11 cellular contexts compared by ENCODE assay signal in the genomic region with DNA sequence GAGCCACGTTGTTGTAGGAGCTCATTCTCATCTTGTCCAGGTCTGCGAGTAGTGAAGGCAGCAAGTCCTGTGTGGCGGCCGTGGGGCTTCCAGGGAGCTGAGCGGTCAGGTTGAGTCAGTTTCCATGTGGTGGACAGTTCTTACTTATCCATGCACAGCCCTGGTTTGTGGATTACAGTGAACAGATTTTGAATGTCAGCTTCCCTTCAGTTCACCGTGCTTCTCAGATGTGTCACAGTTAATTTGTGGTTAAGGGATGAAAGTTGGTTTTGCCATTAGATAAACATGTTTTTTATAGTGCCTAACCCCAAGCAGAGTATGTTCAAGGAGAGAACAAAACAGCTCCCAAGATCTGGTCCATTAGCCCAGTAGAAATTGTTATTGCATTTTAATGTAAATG.
A peak's percentile ranks its signal among the peaks of the same experiment; 100 is the strongest.
DNase-seq lines count a peak whose midpoint lies in the region; ATAC-seq and TF ChIP-seq lines count a peak whose summit lies in the region.
"Had no signal": no experiment of that assay in that cellular context is flagged by ENCODE, and none has a peak within 500 bp of the region (broad histone marks: within the 10 kb centered on the region; RNA-seq: fewer than 3 reads in every experiment).

No MANE protein-coding gene starts in this region.

- POLR2A ChIA-PET in activated CD4-positive, alpha-beta memory T cell treated with anti-CD3 and anti-CD28 coated beads for 36 hours (lab: Charles Lee) = no interaction called here

- no peak overlapping the region for H3K4me3 Mint-ChIP-seq in activated CD4-positive, alpha-beta memory T cell treated with anti-CD3 and anti-CD28 coated beads for 36 hours

- in situ Hi-C loops in ACHN (cut with HindIII; ENCODE audit: low pct_ligation_motif_present, low pct_unique_long_range_greater_than_20kb, low sequenced_read_pairs) = no loop called here

- H3K4me3 ChIP-seq in fibroblast of villous mesenchyme (ENCODE audit: low read depth, low read length) = no peak overlapping the region
- no peak overlapping the region for H3K4me3 ChIP-seq in effector memory CD4-positive, alpha-beta T cell (ENCODE audit: insufficient read depth, low read depth, low read length, poor library complexity, severe bottlenecking)
- H3K4me3 ChIP-seq: lower lobe of right lung, suprapubic skin had no signal

- no peaks in the 10 kb centered on the region for H3K9me3 Mint-ChIP-seq in activated CD4-positive, alpha-beta memory T cell treated with anti-CD3 and anti-CD28 coated beads for 36 hours

- no peak for ATAC-seq in GM18511 (IDR thresholded peaks at IDR 0.05; ENCODE audit: unreplicated experiment)
- ATAC-seq in omental fat pad (ENCODE audit: low FRiP score) = no peak
- ATAC-seq: lower lobe of right lung had no signal

- intact Hi-C loops in activated CD4-positive, alpha-beta memory T cell treated with anti-CD3 and anti-CD28 coated beads for 36 hours (cut with micrococcal nuclease) = loop anchor here (2.0 to 5.0 kb wide), 2 partner anchors 17 to 245 kb away; no protein-coding TSS in a partner anchor

- H3K9me3 ChIP-seq in effector memory CD4-positive, alpha-beta T cell (ENCODE audit: control insufficient read depth, low read length) = no peaks in the 10 kb centered on the region
- H3K9me3 ChIP-seq: lower lobe of right lung, suprapubic skin had no signal

- DNase-seq in ACHN (peak; percentile 72), EL (peak; percentile 94), fibroblast of villous mesenchyme (ENCODE audit: low read depth) (peak; percentile 91), midbrain (lab: John Stamatoyannopoulos, UW) (no peak), omental fat pad (ENCODE audit: low spot score) (no peak)
- peak; percentile 50 for DNase-seq in activated CD4-positive, alpha-beta memory T cell treated with anti-CD3 and anti-CD28 coated beads for 36 hours
- no peak for DNase-seq in effector memory CD4-positive, alpha-beta T cell
- DNase-seq: lower lobe of right lung, NCI-H2227 treated with DMSO at 0.1 percent for 48 hours had no signal

- peaks cover 69% of the 10 kb centered on the region for H3K4me1 Mint-ChIP-seq in activated CD4-positive, alpha-beta memory T cell treated with anti-CD3 and anti-CD28 coated beads for 36 hours (ENCODE audit: low read depth)

- TF ChIP-seq CTCF in fibroblast of villous mesenchyme (IDR thresholded peaks at IDR 0.05; ENCODE audit: insufficient read depth, low read depth, low read length) (no peak), omental fat pad (IDR thresholded peaks at IDR 0.05) (no peak)

- H3K27me3 ChIP-seq in effector memory CD4-positive, alpha-beta T cell (replicated peaks; ENCODE audit: control insufficient read depth, insufficient read depth, low read length, poor library complexity, severe bottlenecking) = no peaks in the 10 kb centered on the region
- H3K27me3 ChIP-seq: suprapubic skin had no signal

- H3K27ac ChIP-seq in effector memory CD4-positive, alpha-beta T cell (ENCODE audit: insufficient read depth, low read length, poor library complexity, severe bottlenecking) = no peak overlapping the region
- H3K27ac ChIP-seq: lower lobe of right lung, suprapubic skin had no signal

- no peaks in the 10 kb centered on the region for H3K27me3 Mint-ChIP-seq in activated CD4-positive, alpha-beta memory T cell treated with anti-CD3 and anti-CD28 coated beads for 36 hours

- peak overlapping the region; percentile 62 for H3K27ac Mint-ChIP-seq in activated CD4-positive, alpha-beta memory T cell treated with anti-CD3 and anti-CD28 coated beads for 36 hours

- peaks cover 39% of the 10 kb centered on the region for H3K4me1 ChIP-seq in effector memory CD4-positive, alpha-beta T cell (ENCODE audit: control insufficient read depth, insufficient read depth, low read length, poor library complexity, severe bottlenecking)

- CTCF ChIA-PET in activated CD4-positive, alpha-beta memory T cell treated with anti-CD3 and anti-CD28 coated beads for 36 hours (lab: Charles Lee) = interaction anchor here (0.6 to 1.5 kb wide), 4 partner anchors 42 to 644 kb away, joined by 3 to 5 read pairs (median 4); no protein-coding TSS in a partner anchor

- H3K36me3 ChIP-seq in effector memory CD4-positive, alpha-beta T cell (ENCODE audit: control insufficient read depth, insufficient read depth, low read length) = no peaks in the 10 kb centered on the region
- H3K36me3 ChIP-seq: lower lobe of right lung had no signal

- peaks cover 19% of the 10 kb centered on the region for H3K36me3 Mint-ChIP-seq in activated CD4-positive, alpha-beta memory T cell treated with anti-CD3 and anti-CD28 coated beads for 36 hours

Comparison
In these comparisons a context has a peak if more than half of its experiments do, and no peak if none do; other contexts are left out.
1. DNase-seq: peak in ACHN (single experiment), EL (single experiment), activated CD4-positive, alpha-beta memory T cell treated with anti-CD3 and anti-CD28 coated beads for 36 hours (single experiment) and fibroblast of villous mesenchyme (single experiment); none in midbrain (single experiment), effector memory CD4-positive, alpha-beta T cell (0 of 3) and omental fat pad (single experiment).